ENCODE assay signal across 13 cellular contexts in genomic region chr6:118963003-118963402, GRCh38. TPM values are rescaled to one million over a fixed set of nuclear protein-coding genes. Genes with fewer than 3 reads are reported as not detected.
DNase-seq lines count a peak whose midpoint lies in the region; FAIRE-seq and TF ChIP-seq lines count a peak whose summit lies in the region.
"Had no signal": no experiment of that assay in that cellular context is flagged by ENCODE, and none has a peak within 500 bp of the region (broad histone marks: within the 10 kb centered on the region; RNA-seq: fewer than 3 reads in every experiment).

No MANE protein-coding gene starts in this region.

- H3K27ac ChIP-seq in MM.1S (ENCODE audit: low read length): no peak overlapping the region
- no peak overlapping the region for H3K27ac ChIP-seq in mammary epithelial cell (ENCODE audit: insufficient read depth, low read depth, low read length)
- H3K27ac ChIP-seq in testis: no peak overlapping the region
- H3K27ac ChIP-seq: HL-60 had no signal

- H3K9me3 ChIP-seq in MM.1S (replicated peaks; ENCODE audit: insufficient read depth, low read length) (no peaks in the 10 kb centered on the region), mammary epithelial cell (replicated peaks; ENCODE audit: insufficient read depth, low read length) (no peaks in the 10 kb centered on the region), testis (no peaks in the 10 kb centered on the region)
- H3K9me3 ChIP-seq: HAP-1 had no signal

- no peaks in the 10 kb centered on the region for H3K36me3 Mint-ChIP-seq in osteocyte (ENCODE audit: unreplicated experiment)
- H3K36me3 Mint-ChIP-seq: activated naive CD8-positive, alpha-beta T cell treated with anti-CD3 and anti-CD28 coated beads, Interleukin-2, amount 10 ng/mL, durations not matched to agents 7 days and 5 days had no signal

- H3K27me3 ChIP-seq in MM.1S (replicated peaks; ENCODE audit: insufficient read depth, low read length): no peaks in the 10 kb centered on the region
- H3K27me3 ChIP-seq in mammary epithelial cell (ENCODE audit: insufficient read depth, low read length): no peaks in the 10 kb centered on the region
- H3K27me3 ChIP-seq in testis: no peaks in the 10 kb centered on the region

- peaks cover 2% of the 10 kb centered on the region for H3K27me3 Mint-ChIP-seq in osteocyte (ENCODE audit: unreplicated experiment)
- H3K27me3 Mint-ChIP-seq: activated naive CD8-positive, alpha-beta T cell treated with anti-CD3 and anti-CD28 coated beads, Interleukin-2, amount 10 ng/mL, durations not matched to agents 7 days and 5 days had no signal

- no peaks in the 10 kb centered on the region for H3K9me2 ChIP-seq in MM.1S (replicated peaks; ENCODE audit: insufficient read depth, low read length)

- H3K9ac ChIP-seq in MM.1S (ENCODE audit: low read length) (no peak overlapping the region), mammary epithelial cell (ENCODE audit: insufficient read depth, low read length) (no peak overlapping the region)

- no peak for FAIRE-seq in GM19239 (lab: Jason Lieb, UNC)

- no peaks in the 10 kb centered on the region for H3K79me2 ChIP-seq in MM.1S (ENCODE audit: low read length)
- H3K79me2 ChIP-seq in mammary epithelial cell (ENCODE audit: insufficient read depth, low read length): no peaks in the 10 kb centered on the region

- no TSS peak for BruUV-seq in mammary epithelial cell (replicated peaks; lab: Mats Ljungman, UMichigan)

- CTCF ChIA-PET in mammary epithelial cell (lab: Charles Lee; ENCODE audit: low non-redundant PET): no interaction called here

- dilution Hi-C loops in mammary epithelial cell (cut with HindIII; ENCODE audit: low sequenced_read_pairs): no loop called here

- H2AFZ ChIP-seq in MM.1S (ENCODE audit: low read length): no peak overlapping the region
- H2AFZ ChIP-seq in mammary epithelial cell (ENCODE audit: low read depth, low read length): no peak overlapping the region

- no peaks in the 10 kb centered on the region for H3K9me3 Mint-ChIP-seq in osteocyte (ENCODE audit: unreplicated experiment)
- H3K9me3 Mint-ChIP-seq: activated naive CD8-positive, alpha-beta T cell treated with anti-CD3 and anti-CD28 coated beads, Interleukin-2, amount 10 ng/mL, durations not matched to agents 7 days and 5 days had no signal

- intact Hi-C loops in mammary epithelial cell (cut with micrococcal nuclease): loop anchor here (1.0 to 10.0 kb wide), 2 partner anchors 147 to 678 kb away; no protein-coding TSS in a partner anchor
- intact Hi-C loops in testis (cut with DNase I; ENCODE audit: low total_unique reads): no loop called here

- H3K4me3 Mint-ChIP-seq in osteocyte (ENCODE audit: unreplicated experiment): no peak overlapping the region
- H3K4me3 Mint-ChIP-seq: activated naive CD8-positive, alpha-beta T cell treated with anti-CD3 and anti-CD28 coated beads, Interleukin-2, amount 10 ng/mL, durations not matched to agents 7 days and 5 days had no signal

- H3K36me3 ChIP-seq in MM.1S (replicated peaks; ENCODE audit: insufficient read depth, low read length): no peaks in the 10 kb centered on the region
- H3K36me3 ChIP-seq in mammary epithelial cell (ENCODE audit: insufficient read depth, low read length): no peaks in the 10 kb centered on the region
- no peaks in the 10 kb centered on the region for H3K36me3 ChIP-seq in testis (ENCODE audit: low read depth, missing control alignments)
- H3K36me3 ChIP-seq: HAP-1 had no signal

- in situ Hi-C loops in mammary epithelial cell (cut with MboI; ENCODE audit: low sequenced_read_pairs in 2 of 2): loop anchor here in 1 of 2 donors (25.0 kb wide), 1 partner anchor 149 kb away; no protein-coding TSS in a partner anchor

- H3K4me2 ChIP-seq in MM.1S (ENCODE audit: low read depth, low read length): no peak overlapping the region
- H3K4me2 ChIP-seq in mammary epithelial cell (ENCODE audit: insufficient read depth, low read depth, low read length): no peak overlapping the region

- H3K4me1 Mint-ChIP-seq in osteocyte (ENCODE audit: unreplicated experiment): no peaks in the 10 kb centered on the region

- TF ChIP-seq POLR2A in testis (IDR thresholded peaks at IDR 0.05): no peak

- DNase-seq in DMS79 treated with DMSO at 0.1 percent for 48 hours (lab: John Stamatoyannopoulos, UW) (peak; percentile 9), DMS79 (lab: John Stamatoyannopoulos, UW) (no peak), MM.1S (peak; percentile 43), mammary epithelial cell (no peak), osteocyte (ENCODE audit: extremely low spot score, unreplicated experiment) (no peak), NCI-H774 (lab: John Stamatoyannopoulos, UW) (no peak), testis (no peak), GM19239 (ENCODE audit: insufficient read length, low spot score) (no peak)
- DNase-seq: activated naive CD8-positive, alpha-beta T cell treated with anti-CD3 and anti-CD28 coated beads, Interleukin-2, amount 10 ng/mL, durations not matched to agents 7 days and 5 days; glutamatergic neuron; NCI-H226 had no signal

- no peaks in the 10 kb centered on the region for H3F3A ChIP-seq in MM.1S (ENCODE audit: insufficient read depth, low read length)

- peak; percentile 31 for TF ChIP-seq CTCF in MM.1S (IDR thresholded peaks at IDR 0.05; ENCODE audit: low read length)
- TF ChIP-seq CTCF in mammary epithelial cell (conservative IDR thresholded peaks at IDR 0.05 in 1 of 2, IDR thresholded peaks at IDR 0.05 in 1 of 2; ENCODE audit: extremely low read depth in 1 of 2, insufficient read depth in 1 of 2, low read depth in 1 of 2, low read length in 2 of 2): peak; percentile 3 to 34
- TF ChIP-seq CTCF in osteocyte (IDR thresholded peaks at IDR 0.05): peak; percentile 51
- TF ChIP-seq CTCF in testis (IDR thresholded peaks at IDR 0.05): no peak

- peaks cover 7% of the 10 kb centered on the region for H3K4me1 ChIP-seq in MM.1S (ENCODE audit: low read length)
- no peaks in the 10 kb centered on the region for H3K4me1 ChIP-seq in mammary epithelial cell (ENCODE audit: insufficient read depth, low read length)
- H3K4me1 ChIP-seq in testis: no peaks in the 10 kb centered on the region

- H3K27ac Mint-ChIP-seq in osteocyte (ENCODE audit: unreplicated experiment): no peak overlapping the region
- H3K27ac Mint-ChIP-seq: activated naive CD8-positive, alpha-beta T cell treated with anti-CD3 and anti-CD28 coated beads, Interleukin-2, amount 10 ng/mL, durations not matched to agents 7 days and 5 days had no signal

- no peak overlapping the region for H3K4me3 ChIP-seq in MM.1S (ENCODE audit: low read length)
- H3K4me3 ChIP-seq in mammary epithelial cell (replicated peaks in 1 of 3; ENCODE audit: insufficient read depth in 1 of 3, low read depth in 2 of 3, low read length in 3 of 3): no peak overlapping the region
- no peak overlapping the region for H3K4me3 ChIP-seq in testis
- H3K4me3 ChIP-seq: HAP-1 had no signal

- H4K20me1 ChIP-seq in MM.1S (ENCODE audit: insufficient read depth, low read length): no peaks in the 10 kb centered on the region
- no peaks in the 10 kb centered on the region for H4K20me1 ChIP-seq in mammary epithelial cell (ENCODE audit: insufficient read depth, low read length)

RNA-seq across cellular contexts. Expression of gene MCM9, which starts 28.0 kb away (rescaled TPM):
- 10 to 100 TPM; 12.3 to 15.2 TPM for total RNA-seq in mammary epithelial cell
- 1.2 TPM for polyA plus RNA-seq in mammary epithelial cell
- 9.8 TPM for polyA minus RNA-seq in mammary epithelial cell
- total RNA-seq in osteocyte: 15.6 and 18.6 TPM in 2 replicates
- 10 to 100 TPM; 19.2 to 25.1 TPM for total RNA-seq in testis
- polyA plus RNA-seq in testis (ENCODE audit: insufficient read depth, low read depth, low replicate concordance): 14.0 TPM

Comparison
In these comparisons a context has a peak if more than half of its experiments do, and no peak if none do; other contexts are left out.
1. DNase-seq: peak in DMS79 treated with DMSO at 0.1 percent for 48 hours (single experiment) and MM.1S (single experiment); none in DMS79 (single experiment), mammary epithelial cell (single experiment), osteocyte (single experiment), NCI-H774 (single experiment), testis (single experiment) and GM19239 (single experiment).
2. CTCF ChIP-seq: peak in MM.1S (single experiment), mammary epithelial cell (2 of 2) and osteocyte (single experiment); none in testis (0 of 3).